ENCODE assay signal across 21 cellular contexts in genomic region chr1:55035904-55036303, GRCh38. TPM values are rescaled to one million over a fixed set of nuclear protein-coding genes. Genes with fewer than 3 reads are reported as not detected.
DNase-seq lines count a peak whose midpoint lies in the region; FAIRE-seq and TF ChIP-seq lines count a peak whose summit lies in the region.
"Had no signal": no experiment of that assay in that cellular context is flagged by ENCODE, and none has a peak within 500 bp of the region (broad histone marks: within the 10 kb centered on the region; RNA-seq: fewer than 3 reads in every experiment).

No MANE protein-coding gene starts in this region.

- in situ Hi-C loops in mammary epithelial cell (cut with MboI; ENCODE audit: low sequenced_read_pairs in 2 of 2): no loop called here

- POLR2A ChIA-PET in MCF 10A (lab: Yijun Ruan, JAX): no interaction called here

- H3K27me3 Mint-ChIP-seq in MCF 10A (ENCODE audit: insufficient read depth, unreplicated experiment) (peaks cover 57% of the 10 kb centered on the region), endothelial cell (ENCODE audit: unreplicated experiment) (peaks cover 15% of the 10 kb centered on the region)

- H3K4me2 ChIP-seq in mammary epithelial cell (ENCODE audit: insufficient read depth, low read depth, low read length): no peak overlapping the region

- H3K9me3 Mint-ChIP-seq in MCF 10A (ENCODE audit: unreplicated experiment) (no peaks in the 10 kb centered on the region), endothelial cell (ENCODE audit: unreplicated experiment) (no peaks in the 10 kb centered on the region)
- H3K9me3 Mint-ChIP-seq: activated naive CD8-positive, alpha-beta T cell treated with anti-CD3 and anti-CD28 coated beads, Interleukin-2, amount 50 U/mL, for 24 hours; naive thymus-derived CD8-positive, alpha-beta T cell; stimulated activated naive CD8-positive, alpha-beta T cell treated with anti-CD3 and anti-CD28 coated beads, Interleukin-15, amount 100 ng/mL, for 72 hours had no signal

- no peak for FAIRE-seq in urothelium cell line (lab: Jason Lieb, UNC)

- peak; percentile 25 for DNase-seq in MCF 10A (ENCODE audit: unreplicated experiment)
- DNase-seq in mammary epithelial cell: no peak
- peak; percentile 58 for DNase-seq in NOMO-1 treated with DMSO at 0.1 percent for 48 hours (lab: John Stamatoyannopoulos, UW; ENCODE audit: unreplicated experiment)
- DNase-seq in endothelial cell (ENCODE audit: low spot score): no peak
- DNase-seq in urothelium cell line (ENCODE audit: low spot score): peak; percentile 22
- no peak for DNase-seq in hypothalamus (lab: John Stamatoyannopoulos, UW)
- no peak for DNase-seq in AG08396 (ENCODE audit: low spot score)
- no peak for DNase-seq in activated T-cell treated with anti-CD3 and anti-CD28 coated beads, Interleukin-2, amount 50 U/mL, for 1 hour
- DNase-seq: activated CD4-positive, alpha-beta T cell treated with anti-CD3 and anti-CD28 coated beads, Interleukin-2, amount 50 U/mL, for 1 hour; activated naive CD8-positive, alpha-beta T cell treated with anti-CD3 and anti-CD28 coated beads, Interleukin-2, amount 50 U/mL, for 24 hours; activated T-cell treated with anti-CD3 and anti-CD28 coated beads, Interleukin-2, amount 50 U/mL, for 48 hours; effector memory CD4-positive, alpha-beta T cell; left ventricle myocardium superior; naive thymus-derived CD8-positive, alpha-beta T cell; NCI-H1092 treated with DMSO at 0.1 percent for 48 hours; stimulated activated naive CD8-positive, alpha-beta T cell treated with anti-CD3 and anti-CD28 coated beads, Interleukin-15, amount 100 ng/mL, for 72 hours; uterus had no signal

- dilution Hi-C loops in mammary epithelial cell (cut with HindIII; ENCODE audit: low sequenced_read_pairs): no loop called here

- H3K4me1 Mint-ChIP-seq in MCF 10A (ENCODE audit: insufficient read depth, unreplicated experiment) (no peaks in the 10 kb centered on the region), endothelial cell (ENCODE audit: unreplicated experiment) (peaks cover 15% of the 10 kb centered on the region)

- H4K20me1 ChIP-seq in mammary epithelial cell (ENCODE audit: insufficient read depth, low read length): no peaks in the 10 kb centered on the region

- peaks cover 14% of the 10 kb centered on the region for H3K4me1 ChIP-seq in mammary epithelial cell (ENCODE audit: insufficient read depth, low read length)
- H3K4me1 ChIP-seq: prostate gland had no signal

- H3K4me3 ChIP-seq in mammary epithelial cell (replicated peaks in 1 of 3; ENCODE audit: insufficient read depth in 1 of 3, low read depth in 2 of 3, low read length in 3 of 3): no peak overlapping the region
- H3K4me3 ChIP-seq: prostate gland, uterus had no signal

- no peaks in the 10 kb centered on the region for H3K36me3 ChIP-seq in mammary epithelial cell (ENCODE audit: insufficient read depth, low read length)
- H3K36me3 ChIP-seq: prostate gland, uterus had no signal

- no peak overlapping the region for H3K9ac ChIP-seq in mammary epithelial cell (ENCODE audit: insufficient read depth, low read length)

- BruUV-seq in MCF 10A (replicated peaks; lab: Mats Ljungman, UMichigan) (no TSS peak), mammary epithelial cell (replicated peaks; lab: Mats Ljungman, UMichigan) (no TSS peak)

- TF ChIP-seq CTCF in MCF 10A (IDR thresholded peaks at IDR 0.05; ENCODE audit: unreplicated experiment) (no peak), mammary epithelial cell (conservative IDR thresholded peaks at IDR 0.05 in 1 of 2, IDR thresholded peaks at IDR 0.05 in 1 of 2; ENCODE audit: extremely low read depth in 1 of 2, insufficient read depth in 1 of 2, low read depth in 1 of 2, low read length in 2 of 2) (no peak), endothelial cell (IDR thresholded peaks at IDR 0.05; ENCODE audit: unreplicated experiment) (peak; percentile 36)

- no peak overlapping the region for H3K27ac ChIP-seq in mammary epithelial cell (ENCODE audit: insufficient read depth, low read depth, low read length)
- H3K27ac ChIP-seq: prostate gland, uterus had no signal

- H3K27ac Mint-ChIP-seq in MCF 10A (ENCODE audit: low read depth, unreplicated experiment): no peak overlapping the region
- H3K27ac Mint-ChIP-seq in endothelial cell (ENCODE audit: unreplicated experiment): no peak overlapping the region
- H3K27ac Mint-ChIP-seq: activated naive CD8-positive, alpha-beta T cell treated with anti-CD3 and anti-CD28 coated beads, Interleukin-2, amount 50 U/mL, for 24 hours; naive thymus-derived CD8-positive, alpha-beta T cell; stimulated activated naive CD8-positive, alpha-beta T cell treated with anti-CD3 and anti-CD28 coated beads, Interleukin-15, amount 100 ng/mL, for 72 hours had no signal

- WGBS in mammary epithelial cell (ENCODE audit: low coverage, missing lambda C conversion rate): 80% methylated on average over 4 of the region's 4 CpGs

- no peaks in the 10 kb centered on the region for H3K9me3 ChIP-seq in mammary epithelial cell (replicated peaks; ENCODE audit: insufficient read depth, low read length)
- H3K9me3 ChIP-seq: prostate gland, uterus had no signal

- no peaks in the 10 kb centered on the region for H3K36me3 Mint-ChIP-seq in MCF 10A (ENCODE audit: insufficient read depth, unreplicated experiment)
- H3K36me3 Mint-ChIP-seq in endothelial cell (ENCODE audit: low read depth, unreplicated experiment): no peaks in the 10 kb centered on the region
- H3K36me3 Mint-ChIP-seq: naive thymus-derived CD8-positive, alpha-beta T cell had no signal

- H2AFZ ChIP-seq in mammary epithelial cell (ENCODE audit: low read depth, low read length): no peak overlapping the region

- H3K4me3 Mint-ChIP-seq in MCF 10A (ENCODE audit: unreplicated experiment): no peak overlapping the region
- no peak overlapping the region for H3K4me3 Mint-ChIP-seq in endothelial cell (ENCODE audit: unreplicated experiment)
- H3K4me3 Mint-ChIP-seq: activated naive CD8-positive, alpha-beta T cell treated with anti-CD3 and anti-CD28 coated beads, Interleukin-2, amount 50 U/mL, for 24 hours; naive thymus-derived CD8-positive, alpha-beta T cell; stimulated activated naive CD8-positive, alpha-beta T cell treated with anti-CD3 and anti-CD28 coated beads, Interleukin-15, amount 100 ng/mL, for 72 hours had no signal

- CTCF ChIA-PET in MCF 10A (lab: Yijun Ruan, JAX) (interaction anchor here (0.9 kb wide), 1 partner anchor 91 kb away, joined by 3 read pairs; no protein-coding TSS in a partner anchor), mammary epithelial cell (lab: Charles Lee; ENCODE audit: low non-redundant PET) (no interaction called here)

- intact Hi-C loops in MCF 10A (cut with micrococcal nuclease): no loop called here
- intact Hi-C loops in mammary epithelial cell (cut with micrococcal nuclease): no loop called here

- H3K79me2 ChIP-seq in mammary epithelial cell (ENCODE audit: insufficient read depth, low read length): peaks cover 15% of the 10 kb centered on the region

- H3K27me3 ChIP-seq in mammary epithelial cell (ENCODE audit: insufficient read depth, low read length): peaks cover 7% of the 10 kb centered on the region

RNA-seq across cellular contexts. Expression of gene PCSK9, which starts 3.4 kb away (rescaled TPM):
- not detected in 2 replicates for total RNA-seq in MCF 10A (2022)
- 10 to 100 TPM in 1 of 2 donors, under 1 TPM in 1; 0.67 to 75.0 TPM for total RNA-seq in mammary epithelial cell
- polyA plus RNA-seq in mammary epithelial cell: 52.1 TPM
- polyA minus RNA-seq in mammary epithelial cell: 39.9 TPM
- 6.8 TPM for total RNA-seq in endothelial cell (ENCODE audit: unreplicated experiment)
- total RNA-seq: cardiac septum; left ventricle myocardium superior; naive thymus-derived CD8-positive, alpha-beta T cell; Right ventricle myocardium inferior had no signal
- polyA plus RNA-seq: naive thymus-derived CD8-positive, alpha-beta T cell had no signal

RNA-seq across cellular contexts. Expression of gene BSND, which starts 37.2 kb away (rescaled TPM):
- total RNA-seq in MCF 10A (2022) (not detected in 2 replicates), mammary epithelial cell (not detected), endothelial cell (ENCODE audit: unreplicated experiment) (not detected)
- polyA plus RNA-seq in mammary epithelial cell: not detected
- polyA minus RNA-seq in mammary epithelial cell: not detected
- total RNA-seq: cardiac septum; HT1080; left ventricle myocardium superior; naive thymus-derived CD8-positive, alpha-beta T cell; Right ventricle myocardium inferior; uterus had no signal
- polyA plus RNA-seq: naive thymus-derived CD8-positive, alpha-beta T cell had no signal

RNA-seq across cellular contexts. Expression of gene TMEM61, which starts 55.5 kb away (rescaled TPM):
- total RNA-seq in MCF 10A (2022) (0.39 TPM in 1 of 2 replicates, not detected in the other), mammary epithelial cell (1 to 10 TPM; 1.3 to 1.8 TPM), endothelial cell (ENCODE audit: unreplicated experiment) (not detected)
- 0.78 TPM for polyA plus RNA-seq in mammary epithelial cell
- 8.6 TPM for polyA minus RNA-seq in mammary epithelial cell
- total RNA-seq: cardiac septum; HT1080; naive thymus-derived CD8-positive, alpha-beta T cell; Right ventricle myocardium inferior had no signal
- polyA plus RNA-seq: naive thymus-derived CD8-positive, alpha-beta T cell had no signal

Comparison
In these comparisons a context has a peak if more than half of its experiments do, and no peak if none do; other contexts are left out.
1. DNase-seq: peak in MCF 10A (single experiment), NOMO-1 treated with DMSO at 0.1 percent for 48 hours (single experiment) and urothelium cell line (single experiment); none in mammary epithelial cell (single experiment), endothelial cell (single experiment), hypothalamus (0 of 51), AG08396 (single experiment) and activated T-cell treated with anti-CD3 and anti-CD28 coated beads, Interleukin-2, amount 50 U/mL, for 1 hour (single experiment).